18 cellular contexts compared by ENCODE assay signal in the genomic region with DNA sequence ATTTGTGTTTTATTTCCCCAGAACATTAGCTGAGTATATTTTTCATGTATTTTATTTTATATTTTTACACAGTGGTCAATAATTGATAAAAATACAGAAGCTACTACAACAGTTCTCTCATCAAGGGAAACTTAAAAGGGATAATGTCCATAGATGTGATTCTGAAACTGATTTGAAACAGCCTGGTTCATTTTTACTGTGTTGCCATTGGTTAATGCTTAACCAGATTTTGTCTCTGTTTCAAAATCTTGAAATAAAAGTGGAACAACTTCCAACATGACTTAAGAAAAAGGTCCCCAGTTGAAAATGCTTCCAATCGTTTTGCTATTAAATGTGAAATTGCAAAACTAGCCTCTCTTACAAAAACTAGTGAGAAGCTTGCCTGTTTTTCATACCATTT.
"Had no signal": no experiment of that assay in that cellular context is flagged by ENCODE, and none has a peak within 500 bp of the region (broad histone marks: within the 10 kb centered on the region; RNA-seq: fewer than 3 reads in every experiment).

No MANE protein-coding gene starts in this region.

- FAIRE-seq: endometrium, TTC549 had no signal

- H3K9me3 ChIP-seq: gastrocnemius medialis, heart right ventricle, lower lobe of right lung, thyroid gland had no signal

- H3K36me3 Mint-ChIP-seq: WTC11 had no signal

- H3K27ac ChIP-seq: brain microvascular endothelial cell, heart right ventricle, lower lobe of right lung, thyroid gland had no signal

- H3K27ac Mint-ChIP-seq: activated CD4-positive, alpha-beta memory T cell treated with anti-CD3 and anti-CD28 coated beads for 36 hours; activated naive CD8-positive, alpha-beta T cell treated with anti-CD3 and anti-CD28 coated beads, Interleukin-2, amount 10 ng/mL, durations not matched to agents 7 days and 5 days; nephron; T-helper 2 cell treated with Interferon-gamma antibody and Interleukin-4, amounts not matched to agents 5 μg/mL and 100 μg/mL, for 36 hours; WTC11 had no signal

- H3K36me3 ChIP-seq: brain microvascular endothelial cell, gastrocnemius medialis, heart right ventricle, lower lobe of right lung, thyroid gland had no signal

- H3K27me3 ChIP-seq: brain microvascular endothelial cell, gastrocnemius medialis, heart right ventricle, thyroid gland had no signal

- H3K4me3 ChIP-seq: gastrocnemius medialis, heart right ventricle, lower lobe of right lung, thyroid gland had no signal

- H3K4me3 Mint-ChIP-seq: activated CD4-positive, alpha-beta memory T cell treated with anti-CD3 and anti-CD28 coated beads for 36 hours; activated naive CD8-positive, alpha-beta T cell treated with anti-CD3 and anti-CD28 coated beads, Interleukin-2, amount 10 ng/mL, durations not matched to agents 7 days and 5 days; nephron; T-helper 2 cell treated with Interferon-gamma antibody and Interleukin-4, amounts not matched to agents 5 μg/mL and 100 μg/mL, for 36 hours; WTC11 had no signal

- ATAC-seq: gastrocnemius medialis, heart right ventricle, lower lobe of right lung, WTC11 had no signal

- DNase-seq: activated CD4-positive, alpha-beta memory T cell treated with anti-CD3 and anti-CD28 coated beads for 36 hours; activated CD4-positive, alpha-beta T cell treated with anti-CD3 and anti-CD28 coated beads for 4 hours; activated naive CD4-positive, alpha-beta T cell; activated naive CD8-positive, alpha-beta T cell treated with anti-CD3 and anti-CD28 coated beads, Interleukin-2, amount 10 ng/mL, durations not matched to agents 7 days and 5 days; brain microvascular endothelial cell; central memory CD4-positive, alpha-beta T cell; cortex of kidney; erythroblast; gastrocnemius medialis; heart right ventricle; lower lobe of right lung; stimulated activated naive CD4-positive, alpha-beta T cell; thyroid gland had no signal

- H3K9me3 Mint-ChIP-seq: activated CD4-positive, alpha-beta memory T cell treated with anti-CD3 and anti-CD28 coated beads for 36 hours; activated naive CD8-positive, alpha-beta T cell treated with anti-CD3 and anti-CD28 coated beads, Interleukin-2, amount 10 ng/mL, durations not matched to agents 7 days and 5 days; nephron; T-helper 2 cell treated with Interferon-gamma antibody and Interleukin-4, amounts not matched to agents 5 μg/mL and 100 μg/mL, for 36 hours; WTC11 had no signal

- H3K27me3 Mint-ChIP-seq: activated CD4-positive, alpha-beta memory T cell treated with anti-CD3 and anti-CD28 coated beads for 36 hours; activated naive CD8-positive, alpha-beta T cell treated with anti-CD3 and anti-CD28 coated beads, Interleukin-2, amount 10 ng/mL, durations not matched to agents 7 days and 5 days had no signal
